In genomic region chrX:19377799-19378198, GRCh38 we compare ENCODE assay signal across 24 cellular contexts.
"Had no signal": no experiment of that assay in that cellular context is flagged by ENCODE, and none has a peak within 500 bp of the region (broad histone marks: within the 10 kb centered on the region; RNA-seq: fewer than 3 reads in every experiment).

No MANE protein-coding gene starts in this region.

- H3K9me3 Mint-ChIP-seq: dendritic cell treated with granulocyte-macrophage colony-stimulating factor and Interleukin-4, amounts not matched to agents 40 ng/mL and 50 ng/mL, for 4 days; effector memory CD8-positive, alpha-beta T cell had no signal

- H3K9me3 ChIP-seq: colonic mucosa, esophagus muscularis mucosa, esophagus squamous epithelium, gastrocnemius medialis, gastroesophageal sphincter, heart left ventricle had no signal

- H3K27me3 ChIP-seq: colonic mucosa, esophagus muscularis mucosa, esophagus squamous epithelium, foreskin keratinocyte, gastroesophageal sphincter had no signal

- H3K4me3 Mint-ChIP-seq: dendritic cell treated with granulocyte-macrophage colony-stimulating factor and Interleukin-4, amounts not matched to agents 40 ng/mL and 50 ng/mL, for 4 days; effector memory CD8-positive, alpha-beta T cell; endodermal cell had no signal

- H3K4me1 Mint-ChIP-seq: endodermal cell had no signal

- H3K36me3 ChIP-seq: colonic mucosa, esophagus muscularis mucosa, esophagus squamous epithelium, gastrocnemius medialis, gastroesophageal sphincter, heart left ventricle had no signal

- H3K27ac Mint-ChIP-seq: dendritic cell treated with granulocyte-macrophage colony-stimulating factor and Interleukin-4, amounts not matched to agents 40 ng/mL and 50 ng/mL, for 4 days; effector memory CD8-positive, alpha-beta T cell; endodermal cell had no signal

- DNase-seq: colonic mucosa; cortex of kidney; dermis blood vessel endothelial cell; dorsolateral prefrontal cortex; effector CD4-positive, alpha-beta T cell; effector CD8-positive, alpha-beta T cell; effector memory CD4-positive, alpha-beta T cell; effector memory CD8-positive, alpha-beta T cell; endodermal cell; erythroblast; esophagus squamous epithelium; foreskin fibroblast; foreskin keratinocyte; foreskin melanocyte; gastrocnemius medialis; glutamatergic neuron; head of caudate nucleus; heart left ventricle had no signal

- ATAC-seq: effector memory CD8-positive, alpha-beta T cell; esophagus mucosa; foreskin keratinocyte; gastrocnemius medialis; gastroesophageal sphincter; heart left ventricle had no signal

- H3K4me1 ChIP-seq: colonic mucosa, foreskin keratinocyte, gastrocnemius medialis had no signal

- H3K27ac ChIP-seq: colonic mucosa, coronary artery, dorsolateral prefrontal cortex, epithelial cell of prostate, esophagus muscularis mucosa, esophagus squamous epithelium, foreskin keratinocyte, gastrocnemius medialis, gastroesophageal sphincter, heart left ventricle had no signal

- H3K4me3 ChIP-seq: colonic mucosa, coronary artery, dorsolateral prefrontal cortex, esophagus muscularis mucosa, esophagus squamous epithelium, gastrocnemius medialis, gastroesophageal sphincter, heart left ventricle had no signal
